Comparison of ENCODE assay signal across 8 cellular contexts in the genomic region with DNA sequence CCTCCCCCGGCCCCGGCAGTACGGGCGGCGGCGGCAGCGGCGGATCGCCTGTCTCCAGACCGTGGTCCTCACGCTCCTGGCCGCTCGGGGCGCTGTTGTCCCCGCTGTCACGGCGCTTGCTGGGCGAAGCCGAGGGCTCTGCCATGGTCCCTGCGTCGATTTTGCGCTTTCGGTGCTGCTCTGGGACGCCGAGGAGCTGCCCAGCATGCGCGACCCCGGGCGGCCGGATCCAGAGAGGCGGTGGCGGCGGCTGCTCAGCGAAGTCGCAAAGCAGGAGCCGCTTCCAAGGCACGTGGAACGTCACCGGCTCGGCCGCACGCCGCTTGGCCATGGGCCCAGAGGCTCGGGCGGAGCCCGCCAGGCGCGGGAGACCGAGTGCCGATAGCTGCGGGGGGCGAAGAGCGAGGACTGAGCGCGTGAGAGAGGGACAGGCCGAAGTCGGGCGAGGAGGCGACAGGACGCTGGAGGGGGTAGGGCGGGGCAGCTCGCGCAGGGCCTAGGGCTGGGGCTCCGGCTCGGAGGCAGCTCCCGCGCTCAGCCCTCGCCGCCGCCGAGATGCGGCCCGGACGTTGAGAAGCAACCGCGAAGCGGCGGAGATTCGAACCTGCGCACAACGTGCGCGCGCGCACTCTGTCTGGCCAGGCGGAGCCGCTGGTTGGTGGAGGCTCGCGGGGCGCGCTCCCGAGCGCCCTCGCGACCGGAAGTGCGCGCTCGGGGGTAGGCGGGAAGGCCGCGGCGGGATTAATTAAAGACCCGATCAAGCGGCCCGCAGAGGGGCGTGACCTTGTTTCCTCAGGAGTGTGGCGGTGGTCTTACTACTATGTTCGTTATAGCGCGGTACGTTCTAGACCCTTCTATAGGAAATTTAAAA. TPM values are rescaled to one million over a fixed set of nuclear protein-coding genes. Genes with fewer than 3 reads are reported as not detected.
DNase-seq lines count a peak whose midpoint lies in the region; ATAC-seq and TF ChIP-seq lines count a peak whose summit lies in the region.

A gene with protein sequence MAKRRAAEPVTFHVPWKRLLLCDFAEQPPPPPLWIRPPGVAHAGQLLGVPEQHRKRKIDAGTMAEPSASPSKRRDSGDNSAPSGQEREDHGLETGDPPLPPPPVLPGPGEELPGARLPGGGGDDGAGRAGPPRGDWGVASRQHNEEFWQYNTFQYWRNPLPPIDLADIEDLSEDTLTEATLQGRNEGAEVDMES (minus strand): TSS at position 632 of the 871 bp plus-strand sequence. CDS start 301 bp downstream, at position 331.

- peak within 1 kb of the TSS; percentile 99 for H3K27ac Mint-ChIP-seq in activated T-helper 1 cell treated with anti-CD3 and anti-CD28 coated beads, Interleukin-12 subunit alpha, Interleukin-12 subunit beta, Interleukin-2, Interleukin-4 antibody, amounts not matched to agents 30 ng/mL and 10 ng/mL and 1 ng/mL, durations not matched to agents 14 hours and 24 hours and 36 hours
- H3K27ac Mint-ChIP-seq in natural killer cell treated with Interleukin-12 subunit alpha and Interleukin-12 subunit beta and Interleukin-15 and Interleukin-18, amount 100 ng/mL, for 72 hours, result peak within 1 kb of the TSS; percentile 77 to 93

- peaks cover 15% of the 10 kb centered on the region for H3K36me3 Mint-ChIP-seq in activated T-helper 1 cell treated with anti-CD3 and anti-CD28 coated beads, Interleukin-12 subunit alpha, Interleukin-12 subunit beta, Interleukin-2, Interleukin-4 antibody, amounts not matched to agents 30 ng/mL and 10 ng/mL and 1 ng/mL, durations not matched to agents 14 hours and 24 hours and 36 hours (ENCODE audit: low read depth)
- H3K36me3 Mint-ChIP-seq in natural killer cell treated with Interleukin-12 subunit alpha and Interleukin-12 subunit beta and Interleukin-15 and Interleukin-18, amount 100 ng/mL, for 72 hours, result peaks cover 7% of the 10 kb centered on the region

- H3K4me3 Mint-ChIP-seq in activated T-helper 1 cell treated with anti-CD3 and anti-CD28 coated beads, Interleukin-12 subunit alpha, Interleukin-12 subunit beta, Interleukin-2, Interleukin-4 antibody, amounts not matched to agents 30 ng/mL and 10 ng/mL and 1 ng/mL, durations not matched to agents 14 hours and 24 hours and 36 hours, result peak within 1 kb of the TSS; percentile 98
- H3K4me3 Mint-ChIP-seq in natural killer cell treated with Interleukin-12 subunit alpha and Interleukin-12 subunit beta and Interleukin-15 and Interleukin-18, amount 100 ng/mL, for 72 hours, result peak within 1 kb of the TSS; percentile 88

- ATAC-seq in natural killer cell treated with Interleukin-12 subunit alpha and Interleukin-12 subunit beta and Interleukin-15 and Interleukin-18, amount 100 ng/mL, for 72 hours, result peak; percentile 94 to 95
- peak; percentile 94 for ATAC-seq in stimulated activated naive CD8-positive, alpha-beta T cell treated with anti-CD3 and anti-CD28 coated beads, Interleukin-15, Interleukin-2, amounts not matched to agents 100 U/mL and 50 U/mL, for 24 hours

- intact Hi-C loops in activated T-helper 1 cell treated with anti-CD3 and anti-CD28 coated beads, Interleukin-12 subunit alpha, Interleukin-12 subunit beta, Interleukin-2, Interleukin-4 antibody, amounts not matched to agents 30 ng/mL and 10 ng/mL and 1 ng/mL, durations not matched to agents 14 hours and 24 hours and 36 hours (cut with micrococcal nuclease), result loop anchor here (1.0 to 2.0 kb wide), 5 partner anchors 50 to 194 kb away; a partner anchor contains a TSS

- H3K4me3 ChIP-seq in fibroblast of mammary gland (ENCODE audit: control insufficient read depth, low read depth, low read length), result peak within 1 kb of the TSS; percentile 94

- DNase-seq in ELR (ENCODE audit: low read depth) (peak; percentile 89), H4 (ENCODE audit: low spot score) (peak; percentile 81), RPMI7951 (ENCODE audit: low read depth) (peak; percentile 75), fibroblast of mammary gland (ENCODE audit: low read depth) (peak; percentile 79)
- DNase-seq in activated T-helper 1 cell treated with anti-CD3 and anti-CD28 coated beads, Interleukin-12 subunit alpha, Interleukin-12 subunit beta, Interleukin-2, Interleukin-4 antibody, amounts not matched to agents 30 ng/mL and 10 ng/mL and 1 ng/mL, durations not matched to agents 14 hours and 24 hours and 36 hours (ENCODE audit: low spot score), result peak; percentile 86
- DNase-seq in natural killer cell treated with Interleukin-12 subunit alpha and Interleukin-12 subunit beta and Interleukin-15 and Interleukin-18, amount 100 ng/mL, for 72 hours (ENCODE audit: low spot score), result peak; percentile 91
- DNase-seq in stimulated activated naive CD8-positive, alpha-beta T cell treated with anti-CD3 and anti-CD28 coated beads, Interleukin-15, Interleukin-2, amounts not matched to agents 100 U/mL and 50 U/mL, for 24 hours, result peak; percentile 93

- TF ChIP-seq CTCF in LNCAP (IDR thresholded peaks at IDR 0.05), result peak; percentile 80
- TF ChIP-seq CTCF in fibroblast of mammary gland (conservative IDR thresholded peaks at IDR 0.05; ENCODE audit: control insufficient read depth, insufficient read depth, low read depth, low read length), result peak; percentile 51

- no peaks in the 10 kb centered on the region for H3K27me3 Mint-ChIP-seq in activated T-helper 1 cell treated with anti-CD3 and anti-CD28 coated beads, Interleukin-12 subunit alpha, Interleukin-12 subunit beta, Interleukin-2, Interleukin-4 antibody, amounts not matched to agents 30 ng/mL and 10 ng/mL and 1 ng/mL, durations not matched to agents 14 hours and 24 hours and 36 hours (ENCODE audit: insufficient read depth)
- H3K27me3 Mint-ChIP-seq in natural killer cell treated with Interleukin-12 subunit alpha and Interleukin-12 subunit beta and Interleukin-15 and Interleukin-18, amount 100 ng/mL, for 72 hours, result peaks cover 0 to 3% of the 10 kb centered on the region in 2 donors

- H3K9me3 Mint-ChIP-seq in activated T-helper 1 cell treated with anti-CD3 and anti-CD28 coated beads, Interleukin-12 subunit alpha, Interleukin-12 subunit beta, Interleukin-2, Interleukin-4 antibody, amounts not matched to agents 30 ng/mL and 10 ng/mL and 1 ng/mL, durations not matched to agents 14 hours and 24 hours and 36 hours, result no peaks in the 10 kb centered on the region
- H3K9me3 Mint-ChIP-seq in natural killer cell treated with Interleukin-12 subunit alpha and Interleukin-12 subunit beta and Interleukin-15 and Interleukin-18, amount 100 ng/mL, for 72 hours, result no peaks in the 10 kb centered on the region

- peaks cover 44% of the 10 kb centered on the region for H3K4me1 Mint-ChIP-seq in activated T-helper 1 cell treated with anti-CD3 and anti-CD28 coated beads, Interleukin-12 subunit alpha, Interleukin-12 subunit beta, Interleukin-2, Interleukin-4 antibody, amounts not matched to agents 30 ng/mL and 10 ng/mL and 1 ng/mL, durations not matched to agents 14 hours and 24 hours and 36 hours (ENCODE audit: low read depth)
- H3K4me1 Mint-ChIP-seq in natural killer cell treated with Interleukin-12 subunit alpha and Interleukin-12 subunit beta and Interleukin-15 and Interleukin-18, amount 100 ng/mL, for 72 hours (ENCODE audit: low read depth in 2 of 2), result peaks cover 26 to 33% of the 10 kb centered on the region in 2 donors

RNA-seq across cellular contexts. Expression of the gene that starts here (rescaled TPM):
- 13.5 and 16.6 TPM in 2 replicates for total RNA-seq in H4 (2014; rRNA removed; shearing (Covaris generic))
- total RNA-seq in RPMI7951 (2014; rRNA removed; shearing (Covaris generic)), result 7.9 and 8.6 TPM in 2 replicates
- total RNA-seq in activated T-helper 1 cell treated with anti-CD3 and anti-CD28 coated beads, Interleukin-12 subunit alpha, Interleukin-12 subunit beta, Interleukin-2, Interleukin-4 antibody, amounts not matched to agents 30 ng/mL and 10 ng/mL and 1 ng/mL, durations not matched to agents 14 hours and 24 hours and 36 hours, result 18.1 and 18.3 TPM in 2 replicates
- total RNA-seq in natural killer cell treated with Interleukin-12 subunit alpha and Interleukin-12 subunit beta and Interleukin-15 and Interleukin-18, amount 100 ng/mL, for 72 hours, result 10 to 100 TPM; 11.6 to 15.1 TPM

Comparison
In these comparisons a context has a peak if more than half of its experiments do, and no peak if none do; other contexts are left out.
1. Peak in every context shown above with its lines: DNase-seq, ATAC-seq and H3K4me3 ChIP-seq.